22 cellular contexts compared by ENCODE assay signal in genomic region chr2:37876227-37876626, GRCh38.
"Had no signal": no experiment of that assay in that cellular context is flagged by ENCODE, and none has a peak within 500 bp of the region (broad histone marks: within the 10 kb centered on the region; RNA-seq: fewer than 3 reads in every experiment).

No MANE protein-coding gene starts in this region.

- H3K4me3 ChIP-seq: body of pancreas, hepatocyte, tibial artery had no signal

- H3K9me3 ChIP-seq: body of pancreas, tibial artery had no signal

- H3K27ac Mint-ChIP-seq: activated CD4-positive, alpha-beta T cell treated with anti-CD3 and anti-CD28 coated beads, Interleukin-2, amount 10 ng/mL, durations not matched to agents 7 days and 5 days; activated CD8-positive, alpha-beta memory T cell treated with anti-CD3 and anti-CD28 coated beads, Interleukin-2, amount 10 ng/mL, durations not matched to agents 7 days and 5 days; activated CD8-positive, alpha-beta T cell treated with anti-CD3 and anti-CD28 coated beads for 36 hours; activated naive CD4-positive, alpha-beta T cell treated with anti-CD3 and anti-CD28 coated beads, Interleukin-2, amount 50 U/mL, for 24 hours; stimulated activated naive CD8-positive, alpha-beta T cell treated with anti-CD3 and anti-CD28 coated beads, Interleukin-15, Interleukin-2, amounts not matched to agents 100 ng/mL and 50 ng/mL, for 24 hours had no signal

- ATAC-seq: activated CD8-positive, alpha-beta memory T cell treated with anti-CD3 and anti-CD28 coated beads, Interleukin-2, amount 10 ng/mL, durations not matched to agents 7 days and 5 days; activated CD8-positive, alpha-beta T cell treated with anti-CD3 and anti-CD28 coated beads for 36 hours; left ventricle myocardium superior had no signal

- DNase-seq: activated CD4-positive, alpha-beta T cell treated with anti-CD3 and anti-CD28 coated beads, Interleukin-2, amount 10 ng/mL, durations not matched to agents 7 days and 5 days; activated CD4-positive, CD25-positive, alpha-beta regulatory T cell treated with anti-CD3 and anti-CD28 coated beads, Interleukin-2, amount 50 U/mL, for 72 hours; activated CD8-positive, alpha-beta memory T cell treated with anti-CD3 and anti-CD28 coated beads, Interleukin-2, amount 10 ng/mL, durations not matched to agents 7 days and 5 days; activated CD8-positive, alpha-beta T cell treated with anti-CD3 and anti-CD28 coated beads for 36 hours; activated gamma-delta T cell treated with Interleukin-2 at 50 U/mL for 16 hours; activated T-cell treated with anti-CD3 and anti-CD28 coated beads for 4 hours; anterior cingulate cortex; body of pancreas; effector CD4-positive, alpha-beta T cell; erythroblast; foreskin melanocyte; glutamatergic neuron; kidney glomerular epithelial cell; left ventricle myocardium superior; occipital lobe; T-helper 1 cell; tibial artery; WERI-Rb-1 had no signal

- H3K27me3 ChIP-seq: hepatocyte, tibial artery had no signal

- H3K27ac ChIP-seq: body of pancreas, tibial artery, WERI-Rb-1 had no signal

- H3K36me3 ChIP-seq: tibial artery, WERI-Rb-1 had no signal

- H3K79me2 ChIP-seq: hepatocyte had no signal

- H3K36me3 Mint-ChIP-seq: activated CD8-positive, alpha-beta memory T cell treated with anti-CD3 and anti-CD28 coated beads, Interleukin-2, amount 10 ng/mL, durations not matched to agents 7 days and 5 days; activated naive CD4-positive, alpha-beta T cell treated with anti-CD3 and anti-CD28 coated beads, Interleukin-2, amount 50 U/mL, for 24 hours had no signal

- H3K9me3 Mint-ChIP-seq: activated CD4-positive, alpha-beta T cell treated with anti-CD3 and anti-CD28 coated beads, Interleukin-2, amount 10 ng/mL, durations not matched to agents 7 days and 5 days; activated CD8-positive, alpha-beta T cell treated with anti-CD3 and anti-CD28 coated beads for 36 hours; activated naive CD4-positive, alpha-beta T cell treated with anti-CD3 and anti-CD28 coated beads, Interleukin-2, amount 50 U/mL, for 24 hours; nephron; stimulated activated naive CD8-positive, alpha-beta T cell treated with anti-CD3 and anti-CD28 coated beads, Interleukin-15, Interleukin-2, amounts not matched to agents 100 ng/mL and 50 ng/mL, for 24 hours had no signal

- H3K4me3 Mint-ChIP-seq: activated CD4-positive, alpha-beta T cell treated with anti-CD3 and anti-CD28 coated beads, Interleukin-2, amount 10 ng/mL, durations not matched to agents 7 days and 5 days; activated CD8-positive, alpha-beta memory T cell treated with anti-CD3 and anti-CD28 coated beads, Interleukin-2, amount 10 ng/mL, durations not matched to agents 7 days and 5 days; activated CD8-positive, alpha-beta T cell treated with anti-CD3 and anti-CD28 coated beads for 36 hours; activated naive CD4-positive, alpha-beta T cell treated with anti-CD3 and anti-CD28 coated beads, Interleukin-2, amount 50 U/mL, for 24 hours; stimulated activated naive CD8-positive, alpha-beta T cell treated with anti-CD3 and anti-CD28 coated beads, Interleukin-15, Interleukin-2, amounts not matched to agents 100 ng/mL and 50 ng/mL, for 24 hours had no signal
